ENCODE assay signal across 44 cellular contexts in the genomic region with DNA sequence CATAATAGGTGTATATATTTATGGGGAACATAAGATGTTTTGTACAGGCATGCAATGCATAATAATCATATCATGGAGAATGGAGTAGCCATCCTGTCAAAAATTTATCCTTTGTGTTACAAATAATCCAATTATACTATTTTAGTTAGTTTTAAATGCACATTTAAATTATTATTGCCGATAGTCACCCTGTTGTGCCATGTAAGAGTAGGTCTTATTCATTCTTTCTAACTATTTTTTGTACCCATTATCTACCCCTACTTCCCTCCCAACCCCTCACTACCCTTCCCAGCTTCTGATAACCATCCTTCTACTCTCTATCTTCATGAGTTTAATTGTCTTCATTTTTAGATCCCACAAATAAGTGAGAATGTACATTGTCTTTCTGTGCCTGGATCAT. TPM values are rescaled to one million over a fixed set of nuclear protein-coding genes. Genes with fewer than 3 reads are reported as not detected.
"Had no signal": no experiment of that assay in that cellular context is flagged by ENCODE, and none has a peak within 500 bp of the region (broad histone marks: within the 10 kb centered on the region; RNA-seq: fewer than 3 reads in every experiment).

No MANE protein-coding gene starts in this region.

- DNase-seq: activated effector memory CD4-positive, alpha-beta T cell treated with anti-CD3 and anti-CD28 coated beads, Interleukin-2, amount 50 U/mL, for 16 hours; activated effector memory CD4-positive, alpha-beta T cell treated with Interleukin-2 at 50 U/mL for 16 hours; activated gamma-delta T cell; activated gamma-delta T cell treated with Interleukin-2 at 50 U/mL for 16 hours; activated naive CD4-positive, alpha-beta T cell; activated naive CD4-positive, alpha-beta T cell treated with anti-CD3 and anti-CD28 coated beads for 36 hours; activated naive CD4-positive, alpha-beta T cell treated with anti-CD3 and anti-CD28 coated beads, Interleukin-2, amount 10 ng/mL, durations not matched to agents 7 days and 5 days; activated naive CD4-positive, alpha-beta T cell treated with anti-CD3 and anti-CD28 coated beads, Interleukin-2, amount 50 U/mL, for 16 hours; activated naive CD4-positive, alpha-beta T cell treated with Interleukin-2 at 50 U/mL for 16 hours; activated naive CD8-positive, alpha-beta T cell treated with anti-CD3 and anti-CD28 coated beads for 36 hours; activated naive CD8-positive, alpha-beta T cell treated with anti-CD3 and anti-CD28 coated beads, Interleukin-2, amount 10 ng/mL, durations not matched to agents 7 days and 5 days; activated naive CD8-positive, alpha-beta T cell treated with anti-CD3 and anti-CD28 coated beads, Interleukin-2, amount 50 U/mL, for 24 hours; activated T-cell treated with anti-CD3 and anti-CD28 coated beads, Interleukin-2, amount 50 U/mL, for 1 hour; activated T-cell treated with anti-CD3 and anti-CD28 coated beads, Interleukin-2, amount 50 U/mL, for 24 hours; activated T-cell treated with anti-CD3 and anti-CD28 coated beads, Interleukin-2, amount 50 U/mL, for 4 hours; activated T-cell treated with anti-CD3 and anti-CD28 coated beads, Interleukin-2, amount 50 U/mL, for 48 hours; activated T-cell treated with anti-CD3 and anti-CD28 coated beads, Interleukin-2, amount 50 U/mL, for 72 hours; adrenal gland; amniotic stem cell; amygdala; anterior cingulate cortex; aorta; body of pancreas; brain microvascular endothelial cell; caudate nucleus; central memory CD4-positive, alpha-beta T cell; cerebellar nuclear complex had no signal

- H3K27ac Mint-ChIP-seq: activated naive CD4-positive, alpha-beta T cell treated with anti-CD3 and anti-CD28 coated beads for 36 hours; activated naive CD4-positive, alpha-beta T cell treated with anti-CD3 and anti-CD28 coated beads, Interleukin-2, amount 10 ng/mL, durations not matched to agents 7 days and 5 days; activated naive CD4-positive, alpha-beta T cell treated with anti-CD3 and anti-CD28 coated beads, Interleukin-2, amount 50 U/mL, for 24 hours; activated naive CD4-positive, alpha-beta T cell treated with anti-CD3 and anti-CD28 coated beads, Interleukin-2, amount 50 U/mL, for 72 hours; activated naive CD8-positive, alpha-beta T cell; activated naive CD8-positive, alpha-beta T cell treated with anti-CD3 and anti-CD28 coated beads for 36 hours; activated naive CD8-positive, alpha-beta T cell treated with anti-CD3 and anti-CD28 coated beads, Interleukin-2, amount 10 ng/mL, durations not matched to agents 7 days and 5 days; activated naive CD8-positive, alpha-beta T cell treated with anti-CD3 and anti-CD28 coated beads, Interleukin-2, amount 50 U/mL, for 24 hours; activated T-cell treated with anti-CD3 and anti-CD28 coated beads, Interleukin-2, amount 50 U/mL, for 24 hours; activated T-cell treated with anti-CD3 and anti-CD28 coated beads, Interleukin-2, amount 50 U/mL, for 72 hours; activated T-helper 1 cell treated with anti-CD3 and anti-CD28 coated beads, Interleukin-12 subunit alpha, Interleukin-12 subunit beta, Interleukin-2, Interleukin-4 antibody, amounts not matched to agents 30 ng/mL and 10 ng/mL and 1 ng/mL, durations not matched to agents 14 hours and 24 hours and 36 hours; activated T-helper 17 cell treated with anti-CD3 and anti-CD28 coated beads, Interleukin-2, amount 50 U/mL, for 72 hours; activated T-helper 2 cell treated with anti-CD3 and anti-CD28 coated beads, Interferon-gamma antibody, Interleukin-2, Interleukin-4, amounts not matched to agents 10 μg/mL and 5 μg/mL and 100 μg/mL, durations not matched to agents 14 hours and 24 hours and 36 hours; brain had no signal

- H3K4me1 ChIP-seq: adrenal gland, ascending aorta, body of pancreas, breast epithelium had no signal

- ATAC-seq: activated naive CD4-positive, alpha-beta T cell treated with anti-CD3 and anti-CD28 coated beads, Interleukin-2, amount 50 U/mL, for 72 hours; activated naive CD8-positive, alpha-beta T cell treated with anti-CD3 and anti-CD28 coated beads, Interleukin-2, amount 50 U/mL, for 24 hours; activated T-cell treated with anti-CD3 and anti-CD28 coated beads, Interleukin-2, amount 50 U/mL, for 4 hours; activated T-cell treated with anti-CD3 and anti-CD28 coated beads, Interleukin-2, amount 50 U/mL, for 72 hours; activated T-helper 17 cell treated with anti-CD3 and anti-CD28 coated beads, Interleukin-2, amount 50 U/mL, for 72 hours; body of pancreas had no signal

- H3K36me3 Mint-ChIP-seq: activated naive CD4-positive, alpha-beta T cell treated with anti-CD3 and anti-CD28 coated beads, Interleukin-2, amount 10 ng/mL, durations not matched to agents 7 days and 5 days; activated naive CD4-positive, alpha-beta T cell treated with anti-CD3 and anti-CD28 coated beads, Interleukin-2, amount 50 U/mL, for 24 hours; activated naive CD8-positive, alpha-beta T cell treated with anti-CD3 and anti-CD28 coated beads, Interleukin-2, amount 10 ng/mL, durations not matched to agents 7 days and 5 days; brain had no signal

- H3K27ac ChIP-seq: adrenal gland, ascending aorta, body of pancreas, brain microvascular endothelial cell, breast epithelium, cardiac muscle cell had no signal

- FAIRE-seq: astrocyte, bronchial epithelial cell had no signal

- H3K27me3 ChIP-seq: adrenal gland, ascending aorta, body of pancreas, brain microvascular endothelial cell, breast epithelium, cardiac muscle cell had no signal

- H3K9me3 ChIP-seq: body of pancreas had no signal

- H3K36me3 ChIP-seq: adrenal gland, ascending aorta, brain microvascular endothelial cell, breast epithelium, cardiac muscle cell had no signal

- H3K4me3 Mint-ChIP-seq: activated naive CD4-positive, alpha-beta T cell treated with anti-CD3 and anti-CD28 coated beads for 36 hours; activated naive CD4-positive, alpha-beta T cell treated with anti-CD3 and anti-CD28 coated beads, Interleukin-2, amount 10 ng/mL, durations not matched to agents 7 days and 5 days; activated naive CD4-positive, alpha-beta T cell treated with anti-CD3 and anti-CD28 coated beads, Interleukin-2, amount 50 U/mL, for 24 hours; activated naive CD8-positive, alpha-beta T cell; activated naive CD8-positive, alpha-beta T cell treated with anti-CD3 and anti-CD28 coated beads for 36 hours; activated naive CD8-positive, alpha-beta T cell treated with anti-CD3 and anti-CD28 coated beads, Interleukin-2, amount 10 ng/mL, durations not matched to agents 7 days and 5 days; activated naive CD8-positive, alpha-beta T cell treated with anti-CD3 and anti-CD28 coated beads, Interleukin-2, amount 50 U/mL, for 24 hours; activated T-cell treated with anti-CD3 and anti-CD28 coated beads, Interleukin-2, amount 50 U/mL, for 24 hours; activated T-cell treated with anti-CD3 and anti-CD28 coated beads, Interleukin-2, amount 50 U/mL, for 4 hours; activated T-cell treated with anti-CD3 and anti-CD28 coated beads, Interleukin-2, amount 50 U/mL, for 72 hours; activated T-helper 1 cell treated with anti-CD3 and anti-CD28 coated beads, Interleukin-12 subunit alpha, Interleukin-12 subunit beta, Interleukin-2, Interleukin-4 antibody, amounts not matched to agents 30 ng/mL and 10 ng/mL and 1 ng/mL, durations not matched to agents 14 hours and 24 hours and 36 hours; activated T-helper 17 cell treated with anti-CD3 and anti-CD28 coated beads, Interleukin-2, amount 50 U/mL, for 72 hours; brain; central memory CD8-positive, alpha-beta T cell had no signal

- H3K4me3 ChIP-seq: adrenal gland, ascending aorta, body of pancreas, breast epithelium, cardiac muscle cell had no signal

- H3K27me3 Mint-ChIP-seq: activated naive CD4-positive, alpha-beta T cell treated with anti-CD3 and anti-CD28 coated beads, Interleukin-2, amount 10 ng/mL, durations not matched to agents 7 days and 5 days; activated naive CD8-positive, alpha-beta T cell treated with anti-CD3 and anti-CD28 coated beads for 36 hours; activated naive CD8-positive, alpha-beta T cell treated with anti-CD3 and anti-CD28 coated beads, Interleukin-2, amount 10 ng/mL, durations not matched to agents 7 days and 5 days had no signal

- H3K4me1 Mint-ChIP-seq: activated naive CD4-positive, alpha-beta T cell treated with anti-CD3 and anti-CD28 coated beads, Interleukin-2, amount 10 ng/mL, durations not matched to agents 7 days and 5 days; activated naive CD4-positive, alpha-beta T cell treated with anti-CD3 and anti-CD28 coated beads, Interleukin-2, amount 50 U/mL, for 24 hours; activated naive CD8-positive, alpha-beta T cell treated with anti-CD3 and anti-CD28 coated beads for 36 hours; activated naive CD8-positive, alpha-beta T cell treated with anti-CD3 and anti-CD28 coated beads, Interleukin-2, amount 10 ng/mL, durations not matched to agents 7 days and 5 days; activated naive CD8-positive, alpha-beta T cell treated with anti-CD3 and anti-CD28 coated beads, Interleukin-2, amount 50 U/mL, for 24 hours; activated T-helper 17 cell treated with anti-CD3 and anti-CD28 coated beads, Interleukin-2, amount 50 U/mL, for 72 hours; brain; central memory CD8-positive, alpha-beta T cell had no signal

RNA-seq across cellular contexts. Expression of gene VN1R5, which starts 8.3 kb away (rescaled TPM):
- total RNA-seq: activated naive CD4-positive, alpha-beta T cell treated with anti-CD3 and anti-CD28 coated beads for 36 hours; activated naive CD4-positive, alpha-beta T cell treated with anti-CD3 and anti-CD28 coated beads, Interleukin-2, amount 50 U/mL, for 72 hours; activated naive CD8-positive, alpha-beta T cell treated with anti-CD3 and anti-CD28 coated beads for 36 hours; activated naive CD8-positive, alpha-beta T cell treated with anti-CD3 and anti-CD28 coated beads, Interleukin-2, amount 10 ng/mL, durations not matched to agents 7 days and 5 days; activated T-cell treated with anti-CD3 and anti-CD28 coated beads, Interleukin-2, amount 50 U/mL, for 4 hours; activated T-cell treated with anti-CD3 and anti-CD28 coated beads, Interleukin-2, amount 50 U/mL, for 72 hours; activated T-helper 1 cell treated with anti-CD3 and anti-CD28 coated beads, Interleukin-12 subunit alpha, Interleukin-12 subunit beta, Interleukin-2, Interleukin-4 antibody, amounts not matched to agents 30 ng/mL and 10 ng/mL and 1 ng/mL, durations not matched to agents 14 hours and 24 hours and 36 hours; activated T-helper 17 cell treated with anti-CD3 and anti-CD28 coated beads, Interleukin-2, amount 50 U/mL, for 72 hours; activated T-helper 2 cell treated with anti-CD3 and anti-CD28 coated beads, Interferon-gamma antibody, Interleukin-2, Interleukin-4, amounts not matched to agents 10 μg/mL and 5 μg/mL and 100 μg/mL, durations not matched to agents 14 hours and 24 hours and 36 hours; adrenal gland; aorta; ascending aorta; astrocyte; body of pancreas; breast epithelium; bronchial epithelial cell; cardiac muscle cell; cardiac septum; cerebellum; chondrocyte had no signal
- polyA plus RNA-seq: adipose tissue, adrenal gland, aorta, cardiac muscle cell had no signal
